In the genomic region with DNA sequence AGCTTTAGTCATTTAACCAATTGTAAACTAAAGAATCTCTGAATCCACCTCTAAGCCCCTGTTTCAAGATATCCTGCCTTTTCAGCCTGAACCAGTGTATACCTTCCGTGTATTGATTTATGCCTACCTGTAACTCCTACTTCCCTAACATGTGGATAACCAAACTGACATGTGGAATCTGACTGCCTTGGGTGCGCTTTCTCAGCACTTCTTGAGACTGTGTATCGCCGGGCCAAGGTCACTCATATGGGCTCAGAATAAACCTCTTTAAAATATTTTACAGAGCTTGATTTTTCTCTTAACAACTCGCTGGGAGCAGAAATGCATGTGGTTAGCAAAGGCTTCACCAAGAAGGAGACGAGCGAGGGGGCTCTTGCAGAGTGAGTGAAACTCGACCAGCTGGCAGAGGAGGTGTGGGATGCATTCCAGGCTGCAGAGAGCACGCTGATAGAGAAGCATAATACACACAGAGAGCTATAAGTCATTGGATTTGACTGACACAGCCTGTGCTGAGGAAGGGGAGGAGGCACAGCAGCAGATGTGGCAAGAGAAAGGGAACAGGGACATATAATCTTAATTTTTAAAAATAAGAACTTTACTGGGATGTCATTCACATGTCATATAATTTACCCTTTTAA, we compare ENCODE assay signal across 17 cellular contexts.
DNase-seq lines count a peak whose midpoint lies in the region; ATAC-seq and TF ChIP-seq lines count a peak whose summit lies in the region.
"Had no signal": no experiment of that assay in that cellular context is flagged by ENCODE, and none has a peak within 500 bp of the region (broad histone marks: within the 10 kb centered on the region; RNA-seq: fewer than 3 reads in every experiment).

No MANE protein-coding gene starts in this region.

- in situ Hi-C loops in KBM-7 (cut with MboI; ENCODE audit: low pct_unique_long_range_greater_than_20kb, low sequenced_read_pairs) = no loop called here

- H3K9me3 Mint-ChIP-seq in mesothelial cell of epicardium = peaks cover 37% of the 10 kb centered on the region

- H3K27ac Mint-ChIP-seq in mesothelial cell of epicardium = peak overlapping the region; percentile 45
- H3K27ac Mint-ChIP-seq: activated CD4-positive, alpha-beta memory T cell treated with anti-CD3 and anti-CD28 coated beads for 36 hours; WTC11 had no signal

- no peak for TF ChIP-seq CTCF in mesothelial cell of epicardium (IDR thresholded peaks at IDR 0.05; ENCODE audit: unreplicated experiment)

- no peak overlapping the region for H3K4me3 Mint-ChIP-seq in mesothelial cell of epicardium
- H3K4me3 Mint-ChIP-seq: activated CD4-positive, alpha-beta memory T cell treated with anti-CD3 and anti-CD28 coated beads for 36 hours; WTC11 had no signal

- peaks cover 5% of the 10 kb centered on the region for H3K36me3 Mint-ChIP-seq in mesothelial cell of epicardium
- H3K36me3 Mint-ChIP-seq: activated CD4-positive, alpha-beta memory T cell treated with anti-CD3 and anti-CD28 coated beads for 36 hours had no signal

- peaks cover 16% of the 10 kb centered on the region for H3K4me1 Mint-ChIP-seq in mesothelial cell of epicardium

- no peaks in the 10 kb centered on the region for H3K27me3 Mint-ChIP-seq in mesothelial cell of epicardium (ENCODE audit: low read depth)
- H3K27me3 Mint-ChIP-seq: activated CD4-positive, alpha-beta memory T cell treated with anti-CD3 and anti-CD28 coated beads for 36 hours had no signal

- no peak for ATAC-seq in HG02610 (IDR thresholded peaks at IDR 0.05; ENCODE audit: unreplicated experiment)
- ATAC-seq: WTC11 had no signal

- DNase-seq in KBM-7 (peak; percentile 43), NCI-H524 treated with DMSO at 0.1 percent for 48 hours (lab: John Stamatoyannopoulos, UW) (peak; percentile 13), cerebellum (ENCODE audit: low spot score) (peak; percentile 33), mesothelial cell of epicardium (ENCODE audit: low spot score in 2 of 2, unreplicated experiment in 2 of 2) (no peak), kidney tubule cell (ENCODE audit: low spot score) (no peak)
- DNase-seq in activated effector memory CD4-positive, alpha-beta T cell treated with anti-CD3 and anti-CD28 coated beads, Interleukin-2, amount 50 U/mL, for 16 hours = no peak
- DNase-seq: activated CD4-positive, alpha-beta memory T cell treated with anti-CD3 and anti-CD28 coated beads for 36 hours; activated T-cell treated with anti-CD3 and anti-CD28 coated beads for 4 hours; effector memory CD4-positive, alpha-beta T cell; head of caudate nucleus; Kasumi-1; NCI-H1092 treated with DMSO at 0.1 percent for 48 hours; NCI-H774; T-helper 2 cell; trophoblast cell had no signal

Comparison
In these comparisons a context has a peak if more than half of its experiments do, and no peak if none do; other contexts are left out.
1. DNase-seq: peak in KBM-7 (single experiment), NCI-H524 treated with DMSO at 0.1 percent for 48 hours (single experiment) and cerebellum (single experiment); none in mesothelial cell of epicardium (0 of 2), activated effector memory CD4-positive, alpha-beta T cell treated with anti-CD3 and anti-CD28 coated beads, Interleukin-2, amount 50 U/mL, for 16 hours (single experiment) and kidney tubule cell (single experiment).